Comparison of ENCODE assay signal across 8 cellular contexts in genomic region chr3:50567386-50568182, GRCh38. TPM values are rescaled to one million over a fixed set of nuclear protein-coding genes. Genes with fewer than 3 reads are reported as not detected.
DNase-seq lines count a peak whose midpoint lies in the region; ATAC-seq and TF ChIP-seq lines count a peak whose summit lies in the region.

TSS of gene C3orf18 (minus strand) at chr3:50567747. CDS start at chr3:50565699, 2,048 bp downstream.

- H3K9me3 Mint-ChIP-seq in neural progenitor cell, result no peaks in the 10 kb centered on the region

- H2AFZ ChIP-seq in neural progenitor cell (replicated peaks), result peak within 1 kb of the TSS; percentile 65

- H3K27ac Mint-ChIP-seq in neural progenitor cell, result peak within 1 kb of the TSS; percentile 90

- intact Hi-C loops in stomach (cut with DNase I; ENCODE audit: low total_unique reads), result no loop called here

- peaks cover 32% of the 10 kb centered on the region for H3F3A ChIP-seq in neural progenitor cell (ENCODE audit: low read depth)

- TF ChIP-seq POLR2A in stomach (IDR thresholded peaks at IDR 0.05), result no peak

- peaks cover 7% of the 10 kb centered on the region for H3K4me1 ChIP-seq in foreskin keratinocyte
- H3K4me1 ChIP-seq in neural progenitor cell, result peaks cover 13% of the 10 kb centered on the region
- peaks cover 23 to 54% (median 50%) of the 10 kb centered on the region in 4 donors for H3K4me1 ChIP-seq in stomach

- no peak for TF ChIP-seq CTCF in foreskin keratinocyte (conservative IDR thresholded peaks at IDR 0.05)
- no peak for TF ChIP-seq CTCF in neural progenitor cell (IDR thresholded peaks at IDR 0.05)
- TF ChIP-seq CTCF in stomach (IDR thresholded peaks at IDR 0.05), result peak in 1 of 7 experiments; percentile 9

- H3K36me3 ChIP-seq in neural progenitor cell (no peaks in the 10 kb centered on the region), stomach (no peaks in the 10 kb centered on the region)

- DNase-seq in D341Med (ENCODE audit: low spot score) (peak; percentile 97), HuH-7 (ENCODE audit: low spot score) (peak; percentile 99), SIG-M5 (lab: John Stamatoyannopoulos, UW) (peak; percentile 17), activated gamma-delta T cell treated with Interleukin-2 at 50 U/mL for 16 hours (peak; percentile 94), foreskin keratinocyte (peak; percentile 35 to 50), neural progenitor cell (ENCODE audit: low spot score) (peak; percentile 96), stomach (peak; percentile 95)

- H3K27ac ChIP-seq in foreskin keratinocyte (no peak within 1 kb of the TSS), neural progenitor cell (no peak within 1 kb of the TSS), stomach (peak within 1 kb of the TSS; percentile 63 to 92 (median 87))

- peaks cover 25% of the 10 kb centered on the region for H3K4me1 Mint-ChIP-seq in neural progenitor cell

- no peaks in the 10 kb centered on the region for H3K36me3 Mint-ChIP-seq in neural progenitor cell

- H3K27me3 Mint-ChIP-seq in neural progenitor cell (ENCODE audit: insufficient read depth, low read depth), result peaks cover 12% of the 10 kb centered on the region

- H3K4me3 ChIP-seq in neural progenitor cell, result peak within 1 kb of the TSS; percentile 71
- H3K4me3 ChIP-seq in stomach, result peak within 1 kb of the TSS; percentile 56 to 82 (median 74)

- TF ChIP-seq EP300 in stomach (IDR thresholded peaks at IDR 0.05), result no peak

- ATAC-seq in GM21423 (IDR thresholded peaks at IDR 0.05; ENCODE audit: unreplicated experiment), result peak; percentile 72
- ATAC-seq in foreskin keratinocyte, result peak; percentile 59

- no peaks in the 10 kb centered on the region for H4K20me1 ChIP-seq in neural progenitor cell (ENCODE audit: low read depth)

- 3 to 7% (median 4%) methylated on average over 15 to 54 of the region's 54 CpGs for WGBS in stomach, 5 donors

- H3K4me2 ChIP-seq in neural progenitor cell, result peak within 1 kb of the TSS; percentile 89

- H3K9ac ChIP-seq in neural progenitor cell, result no peak within 1 kb of the TSS

- H3K4me3 Mint-ChIP-seq in neural progenitor cell, result peak within 1 kb of the TSS; percentile 98

- no peaks in the 10 kb centered on the region for H3K27me3 ChIP-seq in foreskin keratinocyte
- peaks cover 14% of the 10 kb centered on the region for H3K27me3 ChIP-seq in neural progenitor cell
- H3K27me3 ChIP-seq in stomach, result no peaks in the 10 kb centered on the region

- peaks cover 10% of the 10 kb centered on the region for H3K79me2 ChIP-seq in neural progenitor cell (ENCODE audit: low read depth)

- H3K9me3 ChIP-seq in neural progenitor cell (ENCODE audit: low read depth) (no peaks in the 10 kb centered on the region), stomach (no peaks in the 10 kb centered on the region)

RNA-seq across cellular contexts. Expression of gene C3orf18, which starts in this region (rescaled TPM):
- total RNA-seq in foreskin keratinocyte (5.0 and 5.4 TPM in 2 replicates), neural progenitor cell (ENCODE audit: low replicate concordance) (8.5 and 15.6 TPM in 2 replicates), stomach (10 to 100 TPM in 2 of 5 donors, 1 to 10 TPM in 2, not detected in 1; 4.9 to 75.0 (median 16.4) TPM)
- polyA plus RNA-seq in foreskin keratinocyte (3.8 and 4.0 TPM in 2 replicates), stomach (1 to 10 TPM; 5.9 to 9.0 (median 8.2) TPM)

Comparison
In these comparisons a context has a peak if more than half of its experiments do, and no peak if none do; other contexts are left out.
1. DNase-seq: peak in every context shown above with its lines; median percentile 99 in HuH-7; 97 in D341Med; 96 in neural progenitor cell; 95 in stomach; 94 in activated gamma-delta T cell treated with Interleukin-2 at 50 U/mL for 16 hours; 42 in foreskin keratinocyte; 17 in SIG-M5.
2. H3K27ac ChIP-seq: peak in stomach (5 of 5); none in foreskin keratinocyte (single experiment) and neural progenitor cell (single experiment).